Comparison of ENCODE assay signal across 16 cellular contexts in the genomic region with DNA sequence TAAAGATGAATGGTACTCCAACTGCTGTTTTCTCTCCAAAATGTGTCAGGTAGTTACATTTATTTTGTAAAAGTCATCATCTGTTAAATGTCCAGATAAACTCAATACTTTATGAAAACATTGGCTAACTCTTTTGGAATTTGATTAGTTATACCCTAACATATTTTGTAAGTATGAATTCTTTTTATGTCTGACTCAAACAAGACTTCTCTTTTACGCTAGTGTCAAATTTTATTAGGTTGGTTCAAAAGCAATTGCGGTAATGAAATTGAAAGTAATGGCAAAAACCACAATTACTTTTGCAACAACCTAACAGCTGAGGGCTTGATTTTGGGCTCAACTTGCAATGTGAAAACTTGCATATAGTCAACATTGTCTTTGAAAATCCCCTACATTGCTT. TPM values are rescaled to one million over a fixed set of nuclear protein-coding genes. Genes with fewer than 3 reads are reported as not detected.
DNase-seq lines count a peak whose midpoint lies in the region; ATAC-seq, FAIRE-seq and TF ChIP-seq lines count a peak whose summit lies in the region.
"Had no signal": no experiment of that assay in that cellular context is flagged by ENCODE, and none has a peak within 500 bp of the region (broad histone marks: within the 10 kb centered on the region; RNA-seq: fewer than 3 reads in every experiment).

No MANE protein-coding gene starts in this region.

- H3K4me1 Mint-ChIP-seq in activated naive CD4-positive, alpha-beta T cell treated with anti-CD3 and anti-CD28 coated beads for 36 hours (ENCODE audit: low read depth): peaks cover 6% of the 10 kb centered on the region
- H3K4me1 Mint-ChIP-seq: activated T-helper 17 cell treated with anti-CD3 and anti-CD28 coated beads, Interleukin-2, amount 50 U/mL, for 72 hours; naive B cell had no signal

- no peak overlapping the region for H3K27ac ChIP-seq in small intestine (ENCODE audit: low read depth in 1 of 2, low read length in 1 of 2)
- H3K27ac ChIP-seq: thyroid gland had no signal

- FAIRE-seq in small intestine (lab: Jason Lieb, UNC) (peak; percentile 44), RCC 7860 (lab: Jason Lieb, UNC) (no peak)
- FAIRE-seq: K562 had no signal

- intact Hi-C loops in left colon (cut with DNase I, micrococcal nuclease): no loop called here
- intact Hi-C loops in activated naive CD4-positive, alpha-beta T cell treated with anti-CD3 and anti-CD28 coated beads for 36 hours (cut with micrococcal nuclease): no loop called here

- no peaks in the 10 kb centered on the region for H3K27me3 Mint-ChIP-seq in activated naive CD4-positive, alpha-beta T cell treated with anti-CD3 and anti-CD28 coated beads for 36 hours (ENCODE audit: low read depth)
- H3K27me3 Mint-ChIP-seq: activated CD4-positive, alpha-beta memory T cell treated with anti-CD3 and anti-CD28 coated beads, Interleukin-2, amount 10 ng/mL, durations not matched to agents 7 days and 5 days; CD4-positive, alpha-beta T cell; naive B cell had no signal

- 51 to 83% (median 58%) methylated on average over 2 of the region's 2 CpGs for WGBS in small intestine, 3 donors

- no peaks in the 10 kb centered on the region for H3K36me3 Mint-ChIP-seq in activated naive CD4-positive, alpha-beta T cell treated with anti-CD3 and anti-CD28 coated beads for 36 hours (ENCODE audit: low read depth)
- H3K36me3 Mint-ChIP-seq: naive B cell had no signal

- no peaks in the 10 kb centered on the region for H3K27me3 ChIP-seq in small intestine (ENCODE audit: control insufficient read depth in 2 of 2, insufficient read depth in 2 of 2, low read length in 2 of 2)
- H3K27me3 ChIP-seq: thyroid gland had no signal

- TF ChIP-seq CTCF in choroid plexus epithelial cell (conservative IDR thresholded peaks at IDR 0.05; ENCODE audit: low read depth, low read length): no peak

- no peaks in the 10 kb centered on the region for H3K9me3 Mint-ChIP-seq in activated naive CD4-positive, alpha-beta T cell treated with anti-CD3 and anti-CD28 coated beads for 36 hours
- H3K9me3 Mint-ChIP-seq: activated CD4-positive, alpha-beta memory T cell treated with anti-CD3 and anti-CD28 coated beads, Interleukin-2, amount 10 ng/mL, durations not matched to agents 7 days and 5 days; activated T-helper 17 cell treated with anti-CD3 and anti-CD28 coated beads, Interleukin-2, amount 50 U/mL, for 72 hours; CD4-positive, alpha-beta T cell; naive B cell had no signal

- DNase-seq in HCEC 1CT (peak; percentile 88), NCI-H226 (peak; percentile 15), choroid plexus epithelial cell (ENCODE audit: low read depth) (peak; percentile 69), small intestine (no peak), left colon (no peak), RCC 7860 (ENCODE audit: low spot score) (no peak)
- DNase-seq in activated naive CD4-positive, alpha-beta T cell treated with anti-CD3 and anti-CD28 coated beads for 36 hours: no peak
- DNase-seq: activated CD4-positive, alpha-beta memory T cell treated with anti-CD3 and anti-CD28 coated beads, Interleukin-2, amount 10 ng/mL, durations not matched to agents 7 days and 5 days; aorta; CD4-positive, alpha-beta T cell; hypothalamus; naive B cell; NCI-H2081 treated with DMSO at 0.1 percent for 48 hours; thyroid gland had no signal

- ATAC-seq in left colon: no peak
- ATAC-seq: activated T-helper 17 cell treated with anti-CD3 and anti-CD28 coated beads, Interleukin-2, amount 50 U/mL, for 72 hours; K562 had no signal

- no peaks in the 10 kb centered on the region for H3K4me1 ChIP-seq in small intestine (ENCODE audit: control insufficient read depth in 2 of 2, insufficient read depth in 1 of 2, low read depth in 1 of 2, low read length in 1 of 2)
- H3K4me1 ChIP-seq: thyroid gland had no signal

- H3K4me3 ChIP-seq in choroid plexus epithelial cell (ENCODE audit: low read depth, low read length) (no peak overlapping the region), small intestine (ENCODE audit: low read depth in 1 of 2, low read length in 2 of 2) (no peak overlapping the region)
- H3K4me3 ChIP-seq: K562, thyroid gland had no signal

- no peaks in the 10 kb centered on the region for H3K36me3 ChIP-seq in small intestine (ENCODE audit: control insufficient read depth in 2 of 2, insufficient read depth in 2 of 2, low read length in 2 of 2)
- H3K36me3 ChIP-seq: thyroid gland had no signal

- H3K4me3 Mint-ChIP-seq in activated naive CD4-positive, alpha-beta T cell treated with anti-CD3 and anti-CD28 coated beads for 36 hours: no peak overlapping the region
- H3K4me3 Mint-ChIP-seq: activated CD4-positive, alpha-beta memory T cell treated with anti-CD3 and anti-CD28 coated beads, Interleukin-2, amount 10 ng/mL, durations not matched to agents 7 days and 5 days; activated T-helper 17 cell treated with anti-CD3 and anti-CD28 coated beads, Interleukin-2, amount 50 U/mL, for 72 hours; CD4-positive, alpha-beta T cell; naive B cell had no signal

- no peak overlapping the region for H3K27ac Mint-ChIP-seq in activated naive CD4-positive, alpha-beta T cell treated with anti-CD3 and anti-CD28 coated beads for 36 hours
- H3K27ac Mint-ChIP-seq: activated CD4-positive, alpha-beta memory T cell treated with anti-CD3 and anti-CD28 coated beads, Interleukin-2, amount 10 ng/mL, durations not matched to agents 7 days and 5 days; activated T-helper 17 cell treated with anti-CD3 and anti-CD28 coated beads, Interleukin-2, amount 50 U/mL, for 72 hours; CD4-positive, alpha-beta T cell; naive B cell had no signal

- CTCF ChIA-PET in activated naive CD4-positive, alpha-beta T cell treated with anti-CD3 and anti-CD28 coated beads for 36 hours (lab: Charles Lee): no interaction called here

- no peaks in the 10 kb centered on the region for H3K9me3 ChIP-seq in small intestine (ENCODE audit: control insufficient read depth, low read depth)
- H3K9me3 ChIP-seq: thyroid gland had no signal

RNA-seq across cellular contexts. Expression of a gene that starts 41.0 kb away (rescaled TPM):
- 1 to 10 TPM; 8.1 to 9.1 (median 8.6) TPM for polyA plus RNA-seq in small intestine
- 10 to 100 TPM; 33.8 to 38.9 TPM for total RNA-seq in left colon
- total RNA-seq in activated naive CD4-positive, alpha-beta T cell treated with anti-CD3 and anti-CD28 coated beads for 36 hours: 10 to 100 TPM; 24.7 to 27.8 TPM

Comparison
In these comparisons a context has a peak if more than half of its experiments do, and no peak if none do; other contexts are left out.
1. DNase-seq: peak in HCEC 1CT (single experiment), NCI-H226 (single experiment) and choroid plexus epithelial cell (single experiment); none in small intestine (single experiment), left colon (0 of 2), activated naive CD4-positive, alpha-beta T cell treated with anti-CD3 and anti-CD28 coated beads for 36 hours (single experiment) and RCC 7860 (single experiment).